Comparison of ENCODE assay signal across 20 cellular contexts in the genomic region with DNA sequence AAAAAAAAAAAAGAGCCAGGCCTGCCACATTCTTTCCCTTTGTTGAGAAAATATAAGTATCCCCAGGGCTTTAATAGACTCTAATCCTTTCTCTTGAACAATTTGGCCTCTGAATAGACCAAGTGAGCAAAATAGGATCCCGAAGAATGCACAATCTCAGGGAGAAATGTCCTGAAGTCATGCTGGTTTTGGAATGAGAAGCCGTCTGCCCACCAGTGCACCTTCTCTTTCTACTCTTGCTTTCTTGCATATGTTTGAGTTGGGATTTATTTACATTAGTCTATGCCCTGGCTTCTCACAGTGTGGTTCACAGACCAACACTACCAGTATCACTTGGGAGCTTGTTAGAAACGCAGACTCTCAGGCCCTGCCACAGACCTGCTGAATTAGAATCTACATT.
"Had no signal": no experiment of that assay in that cellular context is flagged by ENCODE, and none has a peak within 500 bp of the region (broad histone marks: within the 10 kb centered on the region; RNA-seq: fewer than 3 reads in every experiment).

No MANE protein-coding gene starts in this region.

- DNase-seq: cerebellar nuclear complex; heart left ventricle; hippocampal formation; kidney glomerular epithelial cell; mucosa of descending colon; naive thymus-derived CD8-positive, alpha-beta T cell; occipital lobe; pancreas; psoas muscle; right lobe of liver; spleen; stimulated activated CD4-positive, alpha-beta T cell treated with anti-CD3 and anti-CD28 coated beads, Interleukin-2, amount 100 ng/mL, for 24 hours; stimulated activated naive CD4-positive, alpha-beta T cell treated with Interleukin-2 at 50 U/mL for 16 hours; tibial artery; upper lobe of left lung had no signal

- H3K4me3 ChIP-seq: heart left ventricle, mucosa of descending colon, pancreas, psoas muscle, right lobe of liver, spleen, tibial artery, upper lobe of left lung, vagina had no signal

- H3K36me3 ChIP-seq: heart left ventricle, pancreas, right lobe of liver, spleen, tibial artery, upper lobe of left lung, vagina had no signal

- H3K27me3 Mint-ChIP-seq: dendritic cell treated with granulocyte-macrophage colony-stimulating factor and Interleukin-4, amounts not matched to agents 40 ng/mL and 50 ng/mL, for 4 days had no signal

- H3K36me3 Mint-ChIP-seq: naive thymus-derived CD8-positive, alpha-beta T cell had no signal

- H3K27ac Mint-ChIP-seq: dendritic cell treated with granulocyte-macrophage colony-stimulating factor and Interleukin-4, amounts not matched to agents 40 ng/mL and 50 ng/mL, for 4 days; naive thymus-derived CD8-positive, alpha-beta T cell had no signal

- H3K9me3 ChIP-seq: mucosa of descending colon, pancreas, right lobe of liver, tibial artery, upper lobe of left lung, vagina had no signal

- FAIRE-seq: colon, frontal cortex, islet of Langerhans, pancreas had no signal

- H3K4me1 ChIP-seq: pancreas, psoas muscle, right lobe of liver, spleen, tibial artery, upper lobe of left lung, vagina had no signal

- H3K27me3 ChIP-seq: heart left ventricle, pancreas, right lobe of liver, spleen, tibial artery, upper lobe of left lung, vagina had no signal

- H3K4me3 Mint-ChIP-seq: dendritic cell treated with granulocyte-macrophage colony-stimulating factor and Interleukin-4, amounts not matched to agents 40 ng/mL and 50 ng/mL, for 4 days; naive thymus-derived CD8-positive, alpha-beta T cell had no signal

- H3K27ac ChIP-seq: heart left ventricle, pancreas, psoas muscle, right lobe of liver, spleen, tibial artery, upper lobe of left lung, vagina had no signal
